Comparison of ENCODE assay signal across 8 cellular contexts in genomic region chrX:152831391-152831790, GRCh38. TPM values are rescaled to one million over a fixed set of nuclear protein-coding genes. Genes with fewer than 3 reads are reported as not detected.
DNase-seq lines count a peak whose midpoint lies in the region; ATAC-seq and TF ChIP-seq lines count a peak whose summit lies in the region.

No MANE protein-coding gene starts in this region.

- H3K4me1 ChIP-seq in CD8-positive, alpha-beta memory T cell (ENCODE audit: insufficient read depth, low read length), result peaks cover 13% of the 10 kb centered on the region
- peaks cover 23% of the 10 kb centered on the region for H3K4me1 ChIP-seq in OCI-LY1 (ENCODE audit: insufficient read depth, low read length, severe bottlenecking)

- peaks cover 11% of the 10 kb centered on the region; the same call in 1 of the 2 replicates for H3K79me2 ChIP-seq in OCI-LY1 (ENCODE audit: insufficient read depth, low read length)

- H3K27me3 ChIP-seq in CD8-positive, alpha-beta memory T cell (ENCODE audit: insufficient read depth, low read length, poor library complexity, severe bottlenecking), result no peaks in the 10 kb centered on the region
- H3K27me3 ChIP-seq in OCI-LY1 (ENCODE audit: insufficient read depth, low read length), result no peaks in the 10 kb centered on the region

- peak overlapping the region; percentile 70 for H3K27ac ChIP-seq in CD8-positive, alpha-beta memory T cell (ENCODE audit: low read depth, low read length)
- peak overlapping the region; percentile 10 for H3K27ac ChIP-seq in OCI-LY1 (ENCODE audit: low read depth, low read length, poor library complexity, severe bottlenecking)
- H3K27ac ChIP-seq in epithelial cell of prostate, result peak overlapping the region; percentile 9

- no peaks in the 10 kb centered on the region for H3K9me2 ChIP-seq in OCI-LY1 (ENCODE audit: low read depth, low read length)

- H3K9me3 ChIP-seq in CD8-positive, alpha-beta memory T cell (ENCODE audit: low read length), result no peaks in the 10 kb centered on the region
- no peaks in the 10 kb centered on the region for H3K9me3 ChIP-seq in OCI-LY1 (ENCODE audit: low read length)

- DNase-seq in CD8-positive, alpha-beta memory T cell, result no peak
- DNase-seq in epithelial cell of prostate (ENCODE audit: low read depth, low spot score), result no peak
- no peak for DNase-seq in osteocyte (ENCODE audit: extremely low spot score, unreplicated experiment)
- DNase-seq in left lobe of liver (ENCODE audit: low spot score), result no peak
- DNase-seq in activated gamma-delta T cell treated with Interleukin-2 at 50 U/mL for 16 hours, result no peak
- no peak for DNase-seq in stimulated activated CD4-positive, alpha-beta T cell treated with anti-CD3 and anti-CD28 coated beads, Interleukin-1b, Interleukin-23, amount 100 ng/mL, for 48 hours

- no peaks in the 10 kb centered on the region for H3K36me3 ChIP-seq in CD8-positive, alpha-beta memory T cell (ENCODE audit: insufficient read depth, low read length)
- H3K36me3 ChIP-seq in OCI-LY1 (ENCODE audit: insufficient read depth, low read length), result peaks cover 19% of the 10 kb centered on the region

- peak overlapping the region; percentile 76 for H3K4me3 ChIP-seq in CD8-positive, alpha-beta memory T cell (ENCODE audit: low read length)
- H3K4me3 ChIP-seq in OCI-LY1 (ENCODE audit: low read depth, low read length, poor library complexity, severe bottlenecking), result peak overlapping the region; percentile 88

- peak overlapping the region in 7 of 8 donors; percentile 86 to 98 (median 96) for H3K27ac Mint-ChIP-seq in CD8-positive, alpha-beta memory T cell
- H3K27ac Mint-ChIP-seq in osteocyte (ENCODE audit: unreplicated experiment), result peak overlapping the region; percentile 88

- peak overlapping the region; percentile 90 for H3K4me2 ChIP-seq in OCI-LY1 (ENCODE audit: low read length)

- no peak for ATAC-seq in GM18868 (IDR thresholded peaks at IDR 0.05; ENCODE audit: unreplicated experiment)
- ATAC-seq in left lobe of liver, result no peak

- H3K36me3 Mint-ChIP-seq in CD8-positive, alpha-beta memory T cell, result peaks cover 0 to 34% (median 4%) of the 10 kb centered on the region in 3 donors
- H3K36me3 Mint-ChIP-seq in osteocyte (ENCODE audit: unreplicated experiment), result peaks cover 2% of the 10 kb centered on the region

- no peaks in the 10 kb centered on the region for H3K9me3 Mint-ChIP-seq in CD8-positive, alpha-beta memory T cell
- H3K9me3 Mint-ChIP-seq in osteocyte (ENCODE audit: unreplicated experiment), result no peaks in the 10 kb centered on the region

- POLR2A ChIA-PET in CD8-positive, alpha-beta memory T cell (lab: Charles Lee), result no interaction called here

- CTCF ChIA-PET in CD8-positive, alpha-beta memory T cell (lab: Charles Lee), result interaction anchor here (1.7 kb wide), 1 partner anchor 11 kb away, joined by 4 read pairs; no protein-coding TSS in a partner anchor

- H4K20me1 ChIP-seq in OCI-LY1 (ENCODE audit: insufficient read depth, low read length), result no peaks in the 10 kb centered on the region

- H3K4me3 Mint-ChIP-seq in CD8-positive, alpha-beta memory T cell, result peak overlapping the region; percentile 89 to 97 (median 93)
- peak overlapping the region; percentile 94 for H3K4me3 Mint-ChIP-seq in osteocyte (ENCODE audit: unreplicated experiment)

- no peak for TF ChIP-seq CTCF in OCI-LY1 (IDR thresholded peaks at IDR 0.05; ENCODE audit: low read length)
- TF ChIP-seq CTCF in osteocyte (IDR thresholded peaks at IDR 0.05), result no peak

- H3F3A ChIP-seq in OCI-LY1 (ENCODE audit: insufficient read depth, low read length), result no peaks in the 10 kb centered on the region

- H3K27me3 Mint-ChIP-seq in CD8-positive, alpha-beta memory T cell, result peaks cover 0 to 4% of the 10 kb centered on the region in 2 donors
- H3K27me3 Mint-ChIP-seq in osteocyte (ENCODE audit: unreplicated experiment), result no peaks in the 10 kb centered on the region

- H3K4me1 Mint-ChIP-seq in CD8-positive, alpha-beta memory T cell, result peaks cover 23 to 42% (median 29%) of the 10 kb centered on the region in 3 donors
- peaks cover 18% of the 10 kb centered on the region for H3K4me1 Mint-ChIP-seq in osteocyte (ENCODE audit: unreplicated experiment)

- H3K9ac ChIP-seq in OCI-LY1 (ENCODE audit: low read length), result peak overlapping the region; percentile 90

- H2AFZ ChIP-seq in OCI-LY1 (ENCODE audit: low read length), result no peak overlapping the region

RNA-seq across cellular contexts. Expression of gene NSDHL, which starts 0.5 kb away (rescaled TPM):
- 10 to 100 TPM; 20.3 to 21.8 TPM for total RNA-seq in CD8-positive, alpha-beta memory T cell
- polyA plus RNA-seq in CD8-positive, alpha-beta memory T cell, result 15.0 TPM
- 14.1 and 14.7 TPM in 2 replicates for total RNA-seq in osteocyte
- total RNA-seq in left lobe of liver, result 22.0 TPM

RNA-seq across cellular contexts. Expression of gene CETN2, which starts 0.8 kb away (rescaled TPM):
- 10 to 100 TPM; 12.5 to 15.4 TPM for total RNA-seq in CD8-positive, alpha-beta memory T cell
- polyA plus RNA-seq in CD8-positive, alpha-beta memory T cell, result 29.0 TPM
- total RNA-seq in osteocyte (32.0 and 34.8 TPM in 2 replicates), left lobe of liver (12.2 TPM)

Comparison
In these comparisons a context has a peak if more than half of its experiments do, and no peak if none do; other contexts are left out.
1. H3K27ac ChIP-seq: peak in every context shown above with its lines; median percentile 70 in CD8-positive, alpha-beta memory T cell; 10 in OCI-LY1; 9 in epithelial cell of prostate.